Comparison of ENCODE assay signal across 15 cellular contexts in the genomic region with DNA sequence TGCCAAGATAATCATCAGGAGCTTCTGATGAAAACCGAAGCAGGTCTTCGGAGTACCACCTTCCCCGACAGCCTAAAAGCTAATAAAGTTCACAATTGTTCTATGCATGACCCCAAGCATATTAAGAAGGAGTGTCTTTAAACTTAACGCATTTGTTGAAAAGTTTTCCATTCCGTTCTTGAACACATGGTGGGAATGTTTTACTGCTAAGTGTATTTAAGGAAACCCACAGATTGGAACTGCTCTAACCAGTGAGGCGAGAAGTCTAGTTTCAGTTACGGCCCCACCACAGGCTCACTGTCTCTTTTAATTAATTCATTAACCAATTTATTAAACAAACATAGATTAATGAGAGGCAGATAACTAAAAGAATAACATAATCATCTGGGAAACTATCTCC.
DNase-seq lines count a peak whose midpoint lies in the region; ATAC-seq and TF ChIP-seq lines count a peak whose summit lies in the region.
"Had no signal": no experiment of that assay in that cellular context is flagged by ENCODE, and none has a peak within 500 bp of the region (broad histone marks: within the 10 kb centered on the region; RNA-seq: fewer than 3 reads in every experiment).

No MANE protein-coding gene starts in this region.

- H3K4me3 Mint-ChIP-seq in CD4-positive, alpha-beta T cell: no peak overlapping the region

- in situ Hi-C loops in KBM-7 (cut with MboI; ENCODE audit: low pct_unique_long_range_greater_than_20kb, low sequenced_read_pairs): no loop called here

- peak overlapping the region; percentile 20; the same call in 1 of the 2 replicates for H3K4me3 ChIP-seq in OCI-LY3 (ENCODE audit: low read length)
- H3K4me3 ChIP-seq in coronary artery: peak overlapping the region; percentile 23
- no peak overlapping the region for H3K4me3 ChIP-seq in foreskin fibroblast (ENCODE audit: low read depth in 1 of 2, low read length in 2 of 2)
- H3K4me3 ChIP-seq: left lung had no signal

- no peaks in the 10 kb centered on the region for H4K20me1 ChIP-seq in OCI-LY3 (ENCODE audit: insufficient read depth, low read length)

- no peak for TF ChIP-seq CTCF in CD4-positive, alpha-beta T cell (IDR thresholded peaks at IDR 0.05)
- no peak for TF ChIP-seq CTCF in OCI-LY3 (IDR thresholded peaks at IDR 0.05; ENCODE audit: low read depth, low read length)
- no peak for TF ChIP-seq CTCF in coronary artery (IDR thresholded peaks at IDR 0.05)
- no peak for TF ChIP-seq CTCF in foreskin fibroblast (IDR thresholded peaks at IDR 0.05; ENCODE audit: low read depth, low read length)

- H3K9ac ChIP-seq in OCI-LY3 (ENCODE audit: low read length): no peak overlapping the region

- peaks cover 10% of the 10 kb centered on the region for H3K36me3 ChIP-seq in OCI-LY3 (replicated peaks; ENCODE audit: low read depth, low read length)
- H3K36me3 ChIP-seq: left lung had no signal

- H3K27ac ChIP-seq in CD4-positive, alpha-beta T cell (ENCODE audit: low read depth, low read length): peak overlapping the region; percentile 42
- H3K27ac ChIP-seq in OCI-LY3 (ENCODE audit: low read length) (no peak overlapping the region), coronary artery (peak overlapping the region; percentile 74 to 82)

- no peak overlapping the region for H2AFZ ChIP-seq in OCI-LY3 (ENCODE audit: low read depth, low read length)

- peaks cover 8% of the 10 kb centered on the region for H3K9me3 Mint-ChIP-seq in CD4-positive, alpha-beta T cell

- H3K27me3 Mint-ChIP-seq in CD4-positive, alpha-beta T cell: no peaks in the 10 kb centered on the region

- H3K4me1 ChIP-seq in OCI-LY3 (ENCODE audit: low read length): peaks cover 41% of the 10 kb centered on the region

- DNase-seq in CD4-positive, alpha-beta T cell: no peak
- DNase-seq in coronary artery (ENCODE audit: low spot score): no peak
- DNase-seq in pons (ENCODE audit: low spot score): peak; percentile 42
- DNase-seq in posterior vena cava (ENCODE audit: low spot score): no peak
- DNase-seq in KBM-7: no peak
- DNase-seq in foreskin fibroblast: no peak
- DNase-seq: activated CD4-positive, alpha-beta T cell treated with anti-CD3 and anti-CD28 coated beads for 1 hour; left lung; NCI-H1436; NCI-H748 treated with DMSO at 0.1 percent for 48 hours; nucleus accumbens; stimulated activated CD4-positive, alpha-beta T cell treated with anti-CD3 and anti-CD28 coated beads, Interleukin-1b, Interleukin-23, amount 100 ng/mL, for 48 hours; stimulated activated naive CD4-positive, alpha-beta T cell treated with Interleukin-2 at 50 U/mL for 16 hours had no signal

- H3K4me1 Mint-ChIP-seq in CD4-positive, alpha-beta T cell (ENCODE audit: low read depth): peaks cover 87% of the 10 kb centered on the region

- no peaks in the 10 kb centered on the region for H3K27me3 ChIP-seq in CD4-positive, alpha-beta T cell (ENCODE audit: control insufficient read depth, insufficient read depth, low read length)
- H3K27me3 ChIP-seq in OCI-LY3 (ENCODE audit: low read depth, low read length): no peaks in the 10 kb centered on the region
- H3K27me3 ChIP-seq: left lung had no signal

- intact Hi-C loops in CD4-positive, alpha-beta T cell (cut with DNase I, micrococcal nuclease): no loop called here
- intact Hi-C loops in posterior vena cava (cut with DNase I): no loop called here

- CTCF ChIA-PET in CD4-positive, alpha-beta T cell (lab: Charles Lee): interaction anchor here (1.0 to 1.6 kb wide), 2 partner anchors 11 to 45 kb away, joined by 6 read pairs; no protein-coding TSS in a partner anchor

- H3K9me3 ChIP-seq in CD4-positive, alpha-beta T cell (ENCODE audit: control insufficient read depth, low read length): no peaks in the 10 kb centered on the region
- no peaks in the 10 kb centered on the region for H3K9me3 ChIP-seq in OCI-LY3 (ENCODE audit: insufficient read depth, low read length)
- H3K9me3 ChIP-seq: left lung had no signal

- peaks cover 72% of the 10 kb centered on the region for H3K36me3 Mint-ChIP-seq in CD4-positive, alpha-beta T cell (ENCODE audit: low read depth)

- POLR2A ChIA-PET in CD4-positive, alpha-beta T cell (lab: Charles Lee): no interaction called here

- H3K4me2 ChIP-seq in OCI-LY3 (ENCODE audit: low read length): peak overlapping the region; percentile 48

- peak overlapping the region; percentile 81 for H3K27ac Mint-ChIP-seq in CD4-positive, alpha-beta T cell

- H3K79me2 ChIP-seq in OCI-LY3 (ENCODE audit: low read length): no peaks in the 10 kb centered on the region

- ATAC-seq in CD4-positive, alpha-beta T cell (ENCODE audit: poor library complexity): no peak
- ATAC-seq in GM19397 (IDR thresholded peaks at IDR 0.05; ENCODE audit: unreplicated experiment): no peak

Comparison
In these comparisons a context has a peak if more than half of its experiments do, and no peak if none do; other contexts are left out.
1. H3K4me3 ChIP-seq: peak in OCI-LY3 (single experiment) and coronary artery (single experiment); none in foreskin fibroblast (0 of 2).